ENCODE assay signal across 9 cellular contexts in genomic region chr4:141654098-141654497, GRCh38. TPM values are rescaled to one million over a fixed set of nuclear protein-coding genes. Genes with fewer than 3 reads are reported as not detected.
A peak's percentile ranks its signal among the peaks of the same experiment; 100 is the strongest.
DNase-seq lines count a peak whose midpoint lies in the region; ATAC-seq, FAIRE-seq and TF ChIP-seq lines count a peak whose summit lies in the region.
"Had no signal": no experiment of that assay in that cellular context is flagged by ENCODE, and none has a peak within 500 bp of the region (broad histone marks: within the 10 kb centered on the region; RNA-seq: fewer than 3 reads in every experiment).

No MANE protein-coding gene starts in this region.

- ATAC-seq in PC-3 (peak; percentile 65), pancreas (peak in 3 of 4 donors; percentile 45 to 72 (median 56)), GM21529 (IDR thresholded peaks at IDR 0.05; ENCODE audit: unreplicated experiment) (no peak), HG03432 (IDR thresholded peaks at IDR 0.05; ENCODE audit: unreplicated experiment) (no peak)

- H3K4me1 ChIP-seq in PC-3 (ENCODE audit: insufficient read depth, low read length) (no peaks in the 10 kb centered on the region; the same call in 1 of the 2 replicates), pancreas (no peaks in the 10 kb centered on the region)

- TF ChIP-seq CTCF in GM12864 (IDR thresholded peaks at IDR 0.05; ENCODE audit: low read depth, low read length, missing control alignments), result peak; percentile 28
- peak; percentile 84 for TF ChIP-seq CTCF in PC-3 (conservative IDR thresholded peaks at IDR 0.05; ENCODE audit: low read depth, low read length)
- TF ChIP-seq CTCF in fibroblast of pulmonary artery (IDR thresholded peaks at IDR 0.05; ENCODE audit: low read length, missing control alignments), result peak; percentile 77
- no peak for TF ChIP-seq CTCF in pancreas (IDR thresholded peaks at IDR 0.05)

- H3K27me3 ChIP-seq in PC-3 (ENCODE audit: low read length), result no peaks in the 10 kb centered on the region
- H3K27me3 ChIP-seq in pancreas, result no peaks in the 10 kb centered on the region

- intact Hi-C loops in PC-3 (cut with micrococcal nuclease) (loop anchor here (5.0 kb wide), 1 partner anchor 307 kb away; no protein-coding TSS in a partner anchor), pancreas (cut with DNase I) (no loop called here)

- no TSS peak for BruUV-seq in PC-3 (replicated peaks; lab: Mats Ljungman, UMichigan)

- H2AFZ ChIP-seq in PC-3 (ENCODE audit: low read length), result no peak overlapping the region

- POLR2A ChIA-PET in PC-3 (lab: Charles Lee; ENCODE audit: unreplicated experiment), result no interaction called here

- no peaks in the 10 kb centered on the region for H3K79me2 ChIP-seq in PC-3 (ENCODE audit: low read length)

- H3K27ac ChIP-seq in PC-3 (ENCODE audit: low read length) (no peak overlapping the region), pancreas (no peak overlapping the region)

- H3K9ac ChIP-seq in PC-3 (ENCODE audit: low read length), result no peak overlapping the region

- no peak overlapping the region for H3K4me2 ChIP-seq in PC-3 (ENCODE audit: low read length)

- CTCF ChIA-PET in PC-3 (lab: Charles Lee), result interaction anchor here (0.5 to 1.3 kb wide), 2 partner anchors 308 to 850 kb away, joined by 5 read pairs; no protein-coding TSS in a partner anchor

- no peak for FAIRE-seq in pancreas (lab: Jason Lieb, UNC)

- no peaks in the 10 kb centered on the region for H3K36me3 ChIP-seq in PC-3 (ENCODE audit: low read depth, low read length)
- no peaks in the 10 kb centered on the region for H3K36me3 ChIP-seq in pancreas

- H3F3A ChIP-seq in PC-3 (ENCODE audit: low read length, unreplicated experiment), result no peaks in the 10 kb centered on the region

- H3K9me3 ChIP-seq in PC-3 (ENCODE audit: low read length) (no peaks in the 10 kb centered on the region), pancreas (no peaks in the 10 kb centered on the region)

- H3K4me3 ChIP-seq in GM12864 (ENCODE audit: low read depth, low read length) (no peak overlapping the region), PC-3 (ENCODE audit: low read length) (no peak overlapping the region), fibroblast of pulmonary artery (replicated peaks; ENCODE audit: low read depth, low read length) (no peak overlapping the region), pancreas (no peak overlapping the region)

- no peaks in the 10 kb centered on the region for H4K20me1 ChIP-seq in PC-3 (ENCODE audit: low read length)

- DNase-seq in GM12864 (ENCODE audit: low read depth), result no peak
- peak; percentile 65 for DNase-seq in PC-3
- DNase-seq in fibroblast of pulmonary artery (ENCODE audit: low read depth), result peak; percentile 90
- peak in 2 of 6 donors; percentile 6 to 24 for DNase-seq in pancreas
- DNase-seq in NCI-H1105 treated with DMSO at 0.1 percent for 48 hours (lab: John Stamatoyannopoulos, UW), result no peak
- DNase-seq in SKM-1 treated with dmso at 0.1 percent for 144 hours (lab: John Stamatoyannopoulos, UW; ENCODE audit: unreplicated experiment), result no peak
- DNase-seq: NK-92 treated with Interleukin-12 subunit alpha and Interleukin-12 subunit beta, amount 100 ng/mL, for 24 hours had no signal

- H3K9me2 ChIP-seq in PC-3 (replicated peaks; ENCODE audit: low read length), result no peaks in the 10 kb centered on the region

RNA-seq across cellular contexts. Expression of gene IL15, which starts 17.7 kb away (rescaled TPM):
- total RNA-seq in PC-3 (2014; rRNA removed) (7.1 and 9.3 TPM in 2 replicates), pancreas (1 to 10 TPM in 5 of 6 donors, under 1 TPM in 1; 0.44 to 3.6 (median 1.3) TPM)
- 1 to 10 TPM; 3.7 to 4.0 TPM for polyA plus RNA-seq in pancreas

Comparison
In these comparisons a context has a peak if more than half of its experiments do, and no peak if none do; other contexts are left out.
1. DNase-seq: peak in PC-3 (single experiment) and fibroblast of pulmonary artery (single experiment); none in GM12864 (single experiment), NCI-H1105 treated with DMSO at 0.1 percent for 48 hours (single experiment) and SKM-1 treated with dmso at 0.1 percent for 144 hours (single experiment).
2. CTCF ChIP-seq: peak in GM12864 (single experiment), PC-3 (single experiment) and fibroblast of pulmonary artery (single experiment); none in pancreas (0 of 4).
3. ATAC-seq: peak in PC-3 (single experiment) and pancreas (3 of 4); none in GM21529 (single experiment) and HG03432 (single experiment).